Comparison of ENCODE assay signal across 25 cellular contexts in genomic region chr13:109644069-109644750, GRCh38.
"Had no signal": no experiment of that assay in that cellular context is flagged by ENCODE, and none has a peak within 500 bp of the region (broad histone marks: within the 10 kb centered on the region; RNA-seq: fewer than 3 reads in every experiment).

No MANE protein-coding gene starts in this region.

- H3K4me3 ChIP-seq: lower lobe of right lung, testis, uterus had no signal

- H3K4me1 Mint-ChIP-seq: activated CD4-positive, alpha-beta T cell treated with anti-CD3 and anti-CD28 coated beads, Interleukin-2, amount 10 ng/mL, durations not matched to agents 7 days and 5 days; activated CD8-positive, alpha-beta memory T cell treated with anti-CD3 and anti-CD28 coated beads, Interleukin-2, amount 10 ng/mL, durations not matched to agents 7 days and 5 days; activated naive CD4-positive, alpha-beta T cell treated with anti-CD3 and anti-CD28 coated beads, Interleukin-2, amount 50 U/mL, for 24 hours had no signal

- H3K4me3 Mint-ChIP-seq: activated CD4-positive, alpha-beta T cell treated with anti-CD3 and anti-CD28 coated beads, Interleukin-2, amount 10 ng/mL, durations not matched to agents 7 days and 5 days; activated CD8-positive, alpha-beta memory T cell treated with anti-CD3 and anti-CD28 coated beads, Interleukin-2, amount 10 ng/mL, durations not matched to agents 7 days and 5 days; activated CD8-positive, alpha-beta T cell treated with anti-CD3 and anti-CD28 coated beads for 36 hours; activated naive CD4-positive, alpha-beta T cell treated with anti-CD3 and anti-CD28 coated beads, Interleukin-2, amount 50 U/mL, for 24 hours; activated T-helper 1 cell treated with anti-CD3 and anti-CD28 coated beads, Interleukin-12 subunit alpha, Interleukin-12 subunit beta, Interleukin-2, Interleukin-4 antibody, amounts not matched to agents 30 ng/mL and 10 ng/mL and 1 ng/mL, durations not matched to agents 14 hours and 24 hours and 36 hours; brain; naive B cell had no signal

- H3K36me3 Mint-ChIP-seq: activated CD8-positive, alpha-beta memory T cell treated with anti-CD3 and anti-CD28 coated beads, Interleukin-2, amount 10 ng/mL, durations not matched to agents 7 days and 5 days; brain had no signal

- H3K27me3 Mint-ChIP-seq: activated CD8-positive, alpha-beta memory T cell treated with anti-CD3 and anti-CD28 coated beads, Interleukin-2, amount 10 ng/mL, durations not matched to agents 7 days and 5 days; activated naive CD4-positive, alpha-beta T cell treated with anti-CD3 and anti-CD28 coated beads, Interleukin-2, amount 50 U/mL, for 24 hours; naive B cell had no signal

- H3K27ac Mint-ChIP-seq: activated CD4-positive, alpha-beta T cell treated with anti-CD3 and anti-CD28 coated beads, Interleukin-2, amount 10 ng/mL, durations not matched to agents 7 days and 5 days; activated CD8-positive, alpha-beta memory T cell treated with anti-CD3 and anti-CD28 coated beads, Interleukin-2, amount 10 ng/mL, durations not matched to agents 7 days and 5 days; activated CD8-positive, alpha-beta T cell treated with anti-CD3 and anti-CD28 coated beads for 36 hours; activated naive CD4-positive, alpha-beta T cell treated with anti-CD3 and anti-CD28 coated beads, Interleukin-2, amount 50 U/mL, for 24 hours; activated T-helper 1 cell treated with anti-CD3 and anti-CD28 coated beads, Interleukin-12 subunit alpha, Interleukin-12 subunit beta, Interleukin-2, Interleukin-4 antibody, amounts not matched to agents 30 ng/mL and 10 ng/mL and 1 ng/mL, durations not matched to agents 14 hours and 24 hours and 36 hours had no signal

- DNase-seq: activated CD4-positive, alpha-beta T cell treated with anti-CD3 and anti-CD28 coated beads, Interleukin-2, amount 10 ng/mL, durations not matched to agents 7 days and 5 days; activated CD4-positive, CD25-positive, alpha-beta regulatory T cell treated with anti-CD3 and anti-CD28 coated beads, Interleukin-2, amount 50 U/mL, for 72 hours; activated CD8-positive, alpha-beta memory T cell treated with anti-CD3 and anti-CD28 coated beads, Interleukin-2, amount 10 ng/mL, durations not matched to agents 7 days and 5 days; activated CD8-positive, alpha-beta T cell treated with anti-CD3 and anti-CD28 coated beads for 36 hours; activated gamma-delta T cell treated with Interleukin-2 at 50 U/mL for 16 hours; activated T-cell treated with anti-CD3 and anti-CD28 coated beads for 4 hours; aorta; caudate nucleus; dermis blood vessel endothelial cell; effector CD8-positive, alpha-beta T cell; foreskin fibroblast; lower lobe of right lung; mesendoderm; naive B cell; occipital lobe; posterior cingulate gyrus; stimulated activated CD4-positive, alpha-beta T cell treated with anti-CD3 and anti-CD28 coated beads, Interleukin-2, amount 100 ng/mL, for 48 hours; stimulated activated naive CD4-positive, alpha-beta T cell; testis; trophoblast cell; uterus; WERI-Rb-1 had no signal
